In genomic region chr7:71363223-71363622, GRCh38 we compare ENCODE assay signal across 29 cellular contexts.
"Had no signal": no experiment of that assay in that cellular context is flagged by ENCODE, and none has a peak within 500 bp of the region (broad histone marks: within the 10 kb centered on the region; RNA-seq: fewer than 3 reads in every experiment).

No MANE protein-coding gene starts in this region.

- H3K27me3 ChIP-seq: colonic mucosa, esophagus squamous epithelium, foreskin keratinocyte, gastroesophageal sphincter, heart left ventricle, hepatocyte, left lung had no signal

- H3K27ac ChIP-seq: colonic mucosa, epithelial cell of prostate, esophagus squamous epithelium, foreskin keratinocyte, gastroesophageal sphincter, heart left ventricle, hepatocyte, left lung, lower lobe of right lung had no signal

- H3K9me3 ChIP-seq: colonic mucosa, gastroesophageal sphincter, lower lobe of right lung had no signal

- H3K27me3 Mint-ChIP-seq: dendritic cell treated with granulocyte-macrophage colony-stimulating factor and Interleukin-4, amounts not matched to agents 40 ng/mL and 50 ng/mL, for 4 days; effector memory CD8-positive, alpha-beta T cell; naive B cell had no signal

- H3K36me3 ChIP-seq: colonic mucosa, esophagus squamous epithelium, gastroesophageal sphincter, heart left ventricle, left lung, lower lobe of right lung had no signal

- H2AFZ ChIP-seq: hepatocyte had no signal

- H3K4me3 Mint-ChIP-seq: dendritic cell treated with granulocyte-macrophage colony-stimulating factor and Interleukin-4, amounts not matched to agents 40 ng/mL and 50 ng/mL, for 4 days; effector memory CD8-positive, alpha-beta T cell; endodermal cell; immature natural killer cell; mesothelial cell of epicardium; naive B cell had no signal

- H3K36me3 Mint-ChIP-seq: mesothelial cell of epicardium had no signal

- H3K4me1 Mint-ChIP-seq: immature natural killer cell, naive B cell had no signal

- H3K4me3 ChIP-seq: colonic mucosa, esophagus squamous epithelium, gastroesophageal sphincter, heart left ventricle, hepatocyte, left lung, lower lobe of right lung, mucosa of descending colon had no signal

- ATAC-seq: effector memory CD8-positive, alpha-beta T cell; esophagus mucosa; foreskin keratinocyte; gastroesophageal sphincter; heart left ventricle; left colon; left lung; lower lobe of right lung; mucosa of descending colon had no signal

- H3K27ac Mint-ChIP-seq: dendritic cell treated with granulocyte-macrophage colony-stimulating factor and Interleukin-4, amounts not matched to agents 40 ng/mL and 50 ng/mL, for 4 days; effector memory CD8-positive, alpha-beta T cell; endodermal cell; immature natural killer cell; mesothelial cell of epicardium had no signal

- DNase-seq: colonic mucosa; cortex of kidney; effector CD8-positive, alpha-beta T cell; effector memory CD8-positive, alpha-beta T cell; endodermal cell; erythroblast; esophagus squamous epithelium; foreskin keratinocyte; heart left ventricle; hypothalamus; immature natural killer cell; islet precursor cell; kidney; kidney glomerular epithelial cell; left colon; left lung; left ventricle myocardium superior; lower lobe of right lung; mesenchymal stem cell; mucosa of descending colon; naive B cell had no signal

- H3K79me2 ChIP-seq: hepatocyte had no signal

- H3K4me1 ChIP-seq: colonic mucosa, esophagus squamous epithelium, foreskin keratinocyte, left lung, lower lobe of right lung had no signal

- FAIRE-seq: endometrium, frontal cortex, kidney had no signal

- H3K4me2 ChIP-seq: hepatocyte had no signal
